16 cellular contexts compared by ENCODE assay signal in the genomic region with DNA sequence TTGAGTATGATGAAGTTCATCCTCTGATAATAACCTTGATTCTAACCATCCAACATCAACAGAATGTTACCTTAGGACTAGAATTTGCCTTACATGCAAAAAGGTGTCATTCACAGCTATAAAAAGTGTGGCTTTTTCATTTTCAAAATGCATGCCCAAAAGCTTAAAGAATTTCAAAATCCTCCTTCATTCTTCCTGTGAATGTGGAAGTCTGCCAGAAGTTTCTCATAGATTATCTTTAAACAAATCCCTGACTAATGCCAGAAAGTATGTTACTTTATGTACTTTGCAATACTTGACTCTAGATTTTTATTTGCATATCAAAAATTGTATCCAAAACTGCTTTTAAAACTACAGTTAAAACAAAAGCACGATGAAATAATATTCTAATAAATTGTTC.
DNase-seq lines count a peak whose midpoint lies in the region; FAIRE-seq and TF ChIP-seq lines count a peak whose summit lies in the region.
"Had no signal": no experiment of that assay in that cellular context is flagged by ENCODE, and none has a peak within 500 bp of the region (broad histone marks: within the 10 kb centered on the region; RNA-seq: fewer than 3 reads in every experiment).

No MANE protein-coding gene starts in this region.

- H4K20me1 ChIP-seq in endothelial cell of umbilical vein (replicated peaks; ENCODE audit: control insufficient read depth, extremely low read depth, insufficient read depth, low read length), result no peaks in the 10 kb centered on the region

- no peak for TF ChIP-seq EP300 in stomach (IDR thresholded peaks at IDR 0.05)

- no peak for FAIRE-seq in endothelial cell of umbilical vein (lab: Jason Lieb, UNC)
- FAIRE-seq: frontal cortex, GM12891 had no signal

- H3K4me1 ChIP-seq in endothelial cell of umbilical vein (ENCODE audit: control insufficient read depth, extremely low read depth, insufficient read depth, low read length) (no peaks in the 10 kb centered on the region), stomach (peaks cover 0 to 12% (median 2%) of the 10 kb centered on the region in 4 donors)
- H3K4me1 ChIP-seq: ascending aorta had no signal

- POLR2A ChIA-PET in BJ (lab: Charles Lee), result no interaction called here
- POLR2A ChIA-PET in endothelial cell of umbilical vein (lab: Charles Lee), result interaction anchor here (0.5 kb wide), 1 partner anchor 271 kb away, joined by 3 read pairs; no protein-coding TSS in a partner anchor

- DNase-seq in BJ (ENCODE audit: low read depth) (peak; percentile 10), NCI-H226 (peak; percentile 79), endothelial cell of umbilical vein (ENCODE audit: low read depth, low spot score) (peak; percentile 5), renal cortical epithelial cell (ENCODE audit: low read depth) (peak; percentile 29), NCI-H345 (lab: John Stamatoyannopoulos, UW) (no peak), stomach (no peak), AML-193 (lab: John Stamatoyannopoulos, UW) (no peak), D341Med (ENCODE audit: low spot score) (no peak)
- DNase-seq: activated effector memory CD4-positive, alpha-beta T cell treated with anti-CD3 and anti-CD28 coated beads, Interleukin-2, amount 50 U/mL, for 16 hours; NCI-H1092; NCI-H2171; NK-92 treated with Interleukin-12 subunit alpha and Interleukin-12 subunit beta, amount 100 ng/mL, for 24 hours; posterior cingulate gyrus had no signal

- no peak overlapping the region for H3K4me2 ChIP-seq in endothelial cell of umbilical vein (ENCODE audit: insufficient read depth, low read length)

- H3K36me3 ChIP-seq in BJ (ENCODE audit: control insufficient read depth, insufficient read depth, low read length) (no peaks in the 10 kb centered on the region), endothelial cell of umbilical vein (ENCODE audit: control insufficient read depth in 2 of 2, extremely low read depth in 1 of 2, insufficient read depth in 2 of 2, low read length in 2 of 2) (no peaks in the 10 kb centered on the region), stomach (no peaks in the 10 kb centered on the region)
- H3K36me3 ChIP-seq: ascending aorta had no signal

- 23 to 34% (median 27%) methylated on average over 1 of the region's 1 CpG for WGBS in stomach, 5 donors

- no peaks in the 10 kb centered on the region for H3K9me1 ChIP-seq in endothelial cell of umbilical vein (replicated peaks; ENCODE audit: control insufficient read depth, extremely low read depth, insufficient read depth, low read length)

- TF ChIP-seq CTCF in BJ (IDR thresholded peaks at IDR 0.05; ENCODE audit: insufficient read depth, low read depth, low read length), result no peak
- TF ChIP-seq CTCF in endothelial cell of umbilical vein (IDR thresholded peaks at IDR 0.05; ENCODE audit: extremely low read depth in 1 of 2, insufficient read depth in 1 of 2, low read depth in 1 of 2, low read length in 2 of 2), result no peak
- TF ChIP-seq CTCF in stomach (IDR thresholded peaks at IDR 0.05), result no peak

- intact Hi-C loops in endothelial cell of umbilical vein (cut with micrococcal nuclease) (no loop called here), stomach (cut with DNase I; ENCODE audit: low total_unique reads) (no loop called here)

- CTCF ChIA-PET in BJ (lab: Yijun Ruan, JAX), result no interaction called here
- CTCF ChIA-PET in endothelial cell of umbilical vein (lab: Charles Lee), result interaction anchor here (1.8 kb wide), 1 partner anchor 75 kb away, joined by 4 read pairs; no protein-coding TSS in a partner anchor

- no peak overlapping the region for H3K9ac ChIP-seq in endothelial cell of umbilical vein (replicated peaks; ENCODE audit: extremely low read depth, insufficient read depth, low read length)

- no TSS peak for BruUV-seq in endothelial cell of umbilical vein (replicated peaks; lab: Mats Ljungman, UMichigan)

- H3K9me3 ChIP-seq in endothelial cell of umbilical vein (replicated peaks; ENCODE audit: control insufficient read depth, insufficient read depth, low read length), result no peaks in the 10 kb centered on the region
- no peaks in the 10 kb centered on the region for H3K9me3 ChIP-seq in stomach
- H3K9me3 ChIP-seq: ascending aorta had no signal

- no peak overlapping the region for H3K4me3 ChIP-seq in BJ (ENCODE audit: low read depth, low read length)
- no peak overlapping the region for H3K4me3 ChIP-seq in endothelial cell of umbilical vein (replicated peaks in 1 of 3; ENCODE audit: insufficient read depth in 1 of 3, low read depth in 1 of 3, low read length in 3 of 3)
- no peak overlapping the region for H3K4me3 ChIP-seq in stomach
- H3K4me3 ChIP-seq: ascending aorta had no signal

- H3K27ac ChIP-seq in endothelial cell of umbilical vein (ENCODE audit: insufficient read depth, low read depth, low read length) (no peak overlapping the region), stomach (no peak overlapping the region)
- H3K27ac ChIP-seq: ascending aorta had no signal

- H3K27me3 ChIP-seq in BJ (ENCODE audit: control insufficient read depth, insufficient read depth, low read length) (no peaks in the 10 kb centered on the region), endothelial cell of umbilical vein (ENCODE audit: control insufficient read depth in 2 of 2, insufficient read depth in 2 of 2, low read length in 2 of 2) (no peaks in the 10 kb centered on the region), stomach (no peaks in the 10 kb centered on the region)
- H3K27me3 ChIP-seq: ascending aorta had no signal

- no peak for TF ChIP-seq POLR2A in endothelial cell of umbilical vein (IDR thresholded peaks at IDR 0.05; ENCODE audit: low read depth, low read length)
- TF ChIP-seq POLR2A in stomach (IDR thresholded peaks at IDR 0.05), result no peak

- H2AFZ ChIP-seq in endothelial cell of umbilical vein (ENCODE audit: low read depth, low read length), result no peak overlapping the region

- dilution Hi-C loops in endothelial cell of umbilical vein (cut with MboI; ENCODE audit: extremely low pct_ligation_motif_present, low sequenced_read_pairs), result no loop called here

- no peaks in the 10 kb centered on the region for H3K79me2 ChIP-seq in endothelial cell of umbilical vein (ENCODE audit: control insufficient read depth, insufficient read depth, low read length)

TF ChIP-seq in endothelial cell of umbilical vein, 7 proteins besides CTCF, POLR2A, EP300 and RAD21:
- TF ChIP-seq POLR2AphosphoS5 (IDR thresholded peaks at IDR 0.05; ENCODE audit: insufficient read depth, low read depth, low read length) (no peak), GATA2 (IDR thresholded peaks at IDR 0.05; ENCODE audit: insufficient read depth, insufficient read length, low read depth, low read length) (no peak), EZH2 (IDR thresholded peaks at IDR 0.05; ENCODE audit: borderline replicate concordance, low read depth, low read length, severe bottlenecking) (no peak), JUN (IDR thresholded peaks at IDR 0.05; ENCODE audit: borderline replicate concordance, insufficient read depth, insufficient read length, low read depth) (no peak), FOS (IDR thresholded peaks at IDR 0.05; ENCODE audit: borderline replicate concordance, insufficient read depth, low read length) (no peak), MYC (IDR thresholded peaks at IDR 0.05; ENCODE audit: low read depth, low read length) (no peak)
- TF ChIP-seq, protein P1, sequence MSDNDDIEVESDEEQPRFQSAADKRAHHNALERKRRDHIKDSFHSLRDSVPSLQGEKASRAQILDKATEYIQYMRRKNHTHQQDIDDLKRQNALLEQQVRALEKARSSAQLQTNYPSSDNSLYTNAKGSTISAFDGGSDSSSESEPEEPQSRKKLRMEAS (IDR thresholded peaks at IDR 0.05; ENCODE audit: insufficient read depth, insufficient read length), result no peak

Comparison
In these comparisons a context has a peak if more than half of its experiments do, and no peak if none do; other contexts are left out.
1. DNase-seq: peak in BJ (single experiment), NCI-H226 (single experiment), endothelial cell of umbilical vein (single experiment) and renal cortical epithelial cell (single experiment); none in NCI-H345 (single experiment), stomach (single experiment), AML-193 (0 of 2) and D341Med (single experiment).